In the genomic region with DNA sequence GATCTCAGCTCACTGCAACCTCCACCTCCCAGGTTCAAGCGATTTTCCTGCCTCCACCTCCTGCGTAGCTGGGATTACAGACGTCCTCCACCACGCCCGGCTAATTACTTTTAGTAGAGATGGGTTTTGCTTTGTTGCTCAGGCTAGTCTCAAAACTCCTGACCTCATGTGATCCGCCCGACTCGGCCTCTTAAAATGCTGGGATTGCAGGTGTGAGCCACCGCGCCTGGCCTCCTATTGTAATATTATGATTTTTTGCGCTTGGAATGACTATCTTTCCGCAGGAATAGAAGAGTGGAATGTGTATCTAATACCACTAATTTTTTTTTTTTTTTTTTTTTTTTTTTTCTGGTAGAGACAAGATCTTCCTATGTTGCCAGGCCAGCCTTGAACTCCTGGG, we compare ENCODE assay signal across 8 cellular contexts. TPM values are rescaled to one million over a fixed set of nuclear protein-coding genes. Genes with fewer than 3 reads are reported as not detected.
DNase-seq lines count a peak whose midpoint lies in the region; ATAC-seq and TF ChIP-seq lines count a peak whose summit lies in the region.

No MANE protein-coding gene starts in this region.

- H3K4me3 ChIP-seq in AG09309 (ENCODE audit: control insufficient read depth, low read depth, low read length) (peak overlapping the region; percentile 99; the same call in 1 of the 2 replicates), HUES6 (ENCODE audit: low read depth, low read length) (peak overlapping the region; percentile 94), cardiac fibroblast (replicated peaks in 1 of 2; ENCODE audit: low read depth in 2 of 2, low read length in 2 of 2) (peak overlapping the region; percentile 98 to 99)

- H3K4me1 ChIP-seq in HUES6 (ENCODE audit: control insufficient read depth, insufficient read depth, low read length), result peaks cover 6% of the 10 kb centered on the region

- ATAC-seq in naive thymus-derived CD8-positive, alpha-beta T cell, result no peak
- ATAC-seq in HG03378 (IDR thresholded peaks at IDR 0.05; ENCODE audit: unreplicated experiment) (no peak), HG02973 (IDR thresholded peaks at IDR 0.05; ENCODE audit: unreplicated experiment) (no peak)

- no peak overlapping the region for H3K27ac ChIP-seq in HUES6 (ENCODE audit: low read depth, low read length)

- POLR2A ChIA-PET in naive thymus-derived CD8-positive, alpha-beta T cell (lab: Charles Lee), result interaction anchor here (1.6 to 2.1 kb wide), 2 partner anchors 64 to 73 kb away, joined by 3 to 10 read pairs; no protein-coding TSS in a partner anchor

- H3K36me3 ChIP-seq in HUES6 (ENCODE audit: control insufficient read depth, insufficient read depth, low read length), result no peaks in the 10 kb centered on the region

- H3K4me1 Mint-ChIP-seq in naive thymus-derived CD8-positive, alpha-beta T cell, result peaks cover 25 to 56% (median 51%) of the 10 kb centered on the region in 4 donors

- H3K9ac ChIP-seq in HUES6 (ENCODE audit: low read length), result no peak overlapping the region

- TF ChIP-seq CTCF in AG09309 (IDR thresholded peaks at IDR 0.05; ENCODE audit: control insufficient read depth, insufficient read depth, low read depth, low read length, missing control alignments) (no peak), cardiac fibroblast (IDR thresholded peaks at IDR 0.05; ENCODE audit: low read depth, low read length) (no peak)

- peaks cover 0 to 12% (median 2%) of the 10 kb centered on the region in 3 donors for H3K36me3 Mint-ChIP-seq in naive thymus-derived CD8-positive, alpha-beta T cell

- H3K27ac Mint-ChIP-seq in naive thymus-derived CD8-positive, alpha-beta T cell, result peak overlapping the region in 9 of 10 donors; percentile 9 to 95 (median 75)

- H3K27me3 Mint-ChIP-seq in naive thymus-derived CD8-positive, alpha-beta T cell, result no peaks in the 10 kb centered on the region

- DNase-seq in AG09309 (ENCODE audit: low read depth) (no peak), cardiac fibroblast (ENCODE audit: low read depth in 2 of 2) (no peak), NCI-H526 treated with DMSO at 0.1 percent for 48 hours (lab: John Stamatoyannopoulos, UW) (no peak), DMS79 treated with DMSO at 0.1 percent for 48 hours (lab: John Stamatoyannopoulos, UW) (no peak)
- no peak for DNase-seq in naive thymus-derived CD8-positive, alpha-beta T cell

- no peaks in the 10 kb centered on the region for H3K9me3 ChIP-seq in HUES6 (ENCODE audit: control insufficient read depth, insufficient read depth, low read depth, low read length)

- H3K9me3 Mint-ChIP-seq in naive thymus-derived CD8-positive, alpha-beta T cell, result no peaks in the 10 kb centered on the region

- H3K27me3 ChIP-seq in HUES6 (ENCODE audit: control insufficient read depth, insufficient read depth, low read length), result no peaks in the 10 kb centered on the region

- H3K4me3 Mint-ChIP-seq in naive thymus-derived CD8-positive, alpha-beta T cell, result peak overlapping the region; percentile 63 to 96 (median 80)

RNA-seq across cellular contexts. Expression of gene ARL8B, which starts 1.8 kb away (rescaled TPM):
- total RNA-seq in naive thymus-derived CD8-positive, alpha-beta T cell, result 10 to 100 TPM; 51.8 to 57.8 TPM
- 10 to 100 TPM; 40.4 to 49.8 (median 40.9) TPM for polyA plus RNA-seq in naive thymus-derived CD8-positive, alpha-beta T cell
